17 cellular contexts compared by ENCODE assay signal in genomic region chr12:110993425-110993824, GRCh38. TPM values are rescaled to one million over a fixed set of nuclear protein-coding genes. Genes with fewer than 3 reads are reported as not detected.
"Had no signal": no experiment of that assay in that cellular context is flagged by ENCODE, and none has a peak within 500 bp of the region (broad histone marks: within the 10 kb centered on the region; RNA-seq: fewer than 3 reads in every experiment).

No MANE protein-coding gene starts in this region.

- H3K27ac Mint-ChIP-seq: activated CD8-positive, alpha-beta memory T cell treated with anti-CD3 and anti-CD28 coated beads, Interleukin-2, amount 10 ng/mL, durations not matched to agents 7 days and 5 days; activated naive CD4-positive, alpha-beta T cell treated with anti-CD3 and anti-CD28 coated beads, Interleukin-2, amount 50 U/mL, for 72 hours; activated T-cell treated with anti-CD3 and anti-CD28 coated beads, Interleukin-2, amount 50 U/mL, for 24 hours; mesothelial cell of epicardium; neural progenitor cell had no signal

- H3K4me1 ChIP-seq: neural progenitor cell, upper lobe of left lung had no signal

- H3K9me3 ChIP-seq: ovary had no signal

- H3K36me3 Mint-ChIP-seq: activated CD8-positive, alpha-beta memory T cell treated with anti-CD3 and anti-CD28 coated beads, Interleukin-2, amount 10 ng/mL, durations not matched to agents 7 days and 5 days; brain; mesothelial cell of epicardium; neural progenitor cell had no signal

- H3K4me3 ChIP-seq: hepatocyte, neural progenitor cell, ovary, upper lobe of left lung had no signal

- DNase-seq: activated CD4-positive, alpha-beta T cell treated with anti-CD3 and anti-CD28 coated beads, Interleukin-2, amount 50 U/mL, for 4 hours; activated CD4-positive, CD25-positive, alpha-beta regulatory T cell treated with anti-CD3 and anti-CD28 coated beads, Interleukin-2, amount 50 U/mL, for 72 hours; activated CD8-positive, alpha-beta memory T cell treated with anti-CD3 and anti-CD28 coated beads, Interleukin-2, amount 10 ng/mL, durations not matched to agents 7 days and 5 days; activated effector memory CD4-positive, alpha-beta T cell treated with Interleukin-2 at 50 U/mL for 16 hours; activated T-cell treated with anti-CD3 and anti-CD28 coated beads, Interleukin-2, amount 50 U/mL, for 24 hours; amniotic stem cell; ovary; stimulated activated CD4-positive, alpha-beta T cell treated with anti-CD3 and anti-CD28 coated beads, Interleukin-2, amount 100 ng/mL, for 48 hours; stimulated activated naive CD4-positive, alpha-beta T cell treated with Interleukin-2 at 50 U/mL for 16 hours; upper lobe of left lung had no signal

- H3K4me3 Mint-ChIP-seq: activated CD8-positive, alpha-beta memory T cell treated with anti-CD3 and anti-CD28 coated beads, Interleukin-2, amount 10 ng/mL, durations not matched to agents 7 days and 5 days; activated T-cell treated with anti-CD3 and anti-CD28 coated beads, Interleukin-2, amount 50 U/mL, for 24 hours; brain; central memory CD8-positive, alpha-beta T cell; mesothelial cell of epicardium; neural progenitor cell had no signal

- ATAC-seq: activated CD8-positive, alpha-beta memory T cell treated with anti-CD3 and anti-CD28 coated beads, Interleukin-2, amount 10 ng/mL, durations not matched to agents 7 days and 5 days; activated naive CD4-positive, alpha-beta T cell treated with anti-CD3 and anti-CD28 coated beads, Interleukin-2, amount 50 U/mL, for 72 hours had no signal

- H3K4me1 Mint-ChIP-seq: activated CD8-positive, alpha-beta memory T cell treated with anti-CD3 and anti-CD28 coated beads, Interleukin-2, amount 10 ng/mL, durations not matched to agents 7 days and 5 days; brain; central memory CD8-positive, alpha-beta T cell; neural progenitor cell had no signal

- H3K27me3 ChIP-seq: hepatocyte, neural progenitor cell, ovary, upper lobe of left lung had no signal

- H3K27ac ChIP-seq: hepatocyte, neural progenitor cell, ovary, upper lobe of left lung had no signal

- H3K36me3 ChIP-seq: neural progenitor cell, ovary, upper lobe of left lung had no signal

RNA-seq across cellular contexts. Expression of gene CUX2, which starts 40.5 kb away (rescaled TPM):
- total RNA-seq: myocyte had no signal
